8 cellular contexts compared by ENCODE assay signal in the genomic region with DNA sequence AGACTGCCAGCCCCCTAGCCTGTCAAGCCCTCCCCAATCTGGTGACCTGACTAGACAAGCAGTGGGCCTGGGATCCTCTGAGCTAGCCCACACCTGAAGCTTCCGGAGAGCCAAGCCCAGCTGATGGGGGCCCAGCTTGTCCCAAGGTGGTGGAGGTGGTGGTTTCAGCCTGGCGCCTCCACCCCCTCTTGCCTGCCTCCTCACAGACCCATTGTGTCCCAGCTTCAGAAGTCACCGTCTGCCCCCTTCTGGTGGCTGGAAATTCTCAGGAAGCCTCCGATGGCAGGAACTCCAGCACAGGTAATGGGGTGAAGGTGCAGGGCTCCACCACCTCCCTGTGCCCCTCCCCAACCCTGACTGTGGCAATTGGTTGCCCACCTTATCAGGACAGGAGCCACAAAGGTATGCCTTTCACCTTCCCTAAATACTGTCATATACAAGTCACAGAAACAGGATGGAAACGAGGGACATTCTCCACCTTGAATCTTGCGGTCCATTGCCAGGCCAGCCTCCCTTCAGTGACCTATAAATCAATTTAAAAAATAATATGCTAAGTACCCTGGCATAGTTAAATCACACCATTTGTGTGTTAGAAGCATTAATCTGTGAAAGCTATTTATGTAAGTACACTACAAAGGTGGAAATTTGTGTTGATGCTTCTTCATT.
A peak's percentile ranks its signal among the peaks of the same experiment; 100 is the strongest.
DNase-seq lines count a peak whose midpoint lies in the region; ATAC-seq and TF ChIP-seq lines count a peak whose summit lies in the region.

No MANE protein-coding gene starts in this region.

- no peak overlapping the region for H2AFZ ChIP-seq in smooth muscle cell (ENCODE audit: low read depth)

- no peaks in the 10 kb centered on the region for H3K9me3 ChIP-seq in smooth muscle cell (replicated peaks; ENCODE audit: low read depth)

- ATAC-seq in HG03571 (IDR thresholded peaks at IDR 0.05; ENCODE audit: unreplicated experiment): no peak
- no peak for ATAC-seq in GM18505 (IDR thresholded peaks at IDR 0.05; ENCODE audit: unreplicated experiment)

- no peaks in the 10 kb centered on the region for H3K4me1 ChIP-seq in smooth muscle cell (ENCODE audit: low read depth)

- H4K20me1 ChIP-seq in smooth muscle cell (ENCODE audit: low read depth): no peaks in the 10 kb centered on the region

- H3K4me3 ChIP-seq in astrocyte of the cerebellum (ENCODE audit: low read depth, low read length): no peak overlapping the region
- H3K4me3 ChIP-seq in smooth muscle cell: no peak overlapping the region

- H3K36me3 ChIP-seq in smooth muscle cell (ENCODE audit: low read depth): no peaks in the 10 kb centered on the region

- in situ Hi-C loops in astrocyte of the cerebellum (cut with HindIII; ENCODE audit: low sequenced_read_pairs): loop anchor here (5.0 kb wide), 1 partner anchor 515 kb away; no protein-coding TSS in a partner anchor

- no peak for TF ChIP-seq POLR2A in GM18505 (IDR thresholded peaks at IDR 0.05; ENCODE audit: borderline replicate concordance, extremely low read depth, insufficient read depth, insufficient read length)

- peak; percentile 8 for DNase-seq in CMK (ENCODE audit: low read depth)
- peak; percentile 27 for DNase-seq in HPDE6-E6E7 (ENCODE audit: extremely low spot score)
- peak; percentile 87 for DNase-seq in RPMI8226
- peak; percentile 43 for DNase-seq in astrocyte of the cerebellum (ENCODE audit: low read depth)
- DNase-seq in iPS DF 4.7 (ENCODE audit: extremely low read depth, low spot score): peak; percentile 74
- DNase-seq in smooth muscle cell (lab: John Stamatoyannopoulos, UW; ENCODE audit: unreplicated experiment): peak; percentile 7

- no peaks in the 10 kb centered on the region for H3K79me2 ChIP-seq in smooth muscle cell (ENCODE audit: low read depth)

- peak; percentile 66 for TF ChIP-seq CTCF in astrocyte of the cerebellum (IDR thresholded peaks at IDR 0.05; ENCODE audit: low read depth, low read length, missing control alignments)
- peak; percentile 77 for TF ChIP-seq CTCF in smooth muscle cell (IDR thresholded peaks at IDR 0.05; ENCODE audit: borderline replicate concordance, insufficient read depth, poor library complexity, severe bottlenecking)

- 38% methylated on average over 6 of the region's 6 CpGs for WGBS in smooth muscle cell (ENCODE audit: low lambda C conversion rate)

- H3K9ac ChIP-seq in smooth muscle cell (ENCODE audit: low read depth): no peak overlapping the region

- no peak overlapping the region for H3K4me2 ChIP-seq in smooth muscle cell

- H3K27ac ChIP-seq in smooth muscle cell (ENCODE audit: low read depth): no peak overlapping the region

- H3K27me3 ChIP-seq in smooth muscle cell (ENCODE audit: low read depth): peaks cover 13% of the 10 kb centered on the region

- no peaks in the 10 kb centered on the region for H3F3A ChIP-seq in smooth muscle cell (ENCODE audit: low read depth)

Comparison
In these comparisons a context has a peak if more than half of its experiments do, and no peak if none do; other contexts are left out.
1. DNase-seq: peak in every context shown above with its lines; median percentile 87 in RPMI8226; 74 in iPS DF 4.7; 43 in astrocyte of the cerebellum; 27 in HPDE6-E6E7; 8 in CMK; 7 in smooth muscle cell.